8 cellular contexts compared by ENCODE assay signal in the genomic region with DNA sequence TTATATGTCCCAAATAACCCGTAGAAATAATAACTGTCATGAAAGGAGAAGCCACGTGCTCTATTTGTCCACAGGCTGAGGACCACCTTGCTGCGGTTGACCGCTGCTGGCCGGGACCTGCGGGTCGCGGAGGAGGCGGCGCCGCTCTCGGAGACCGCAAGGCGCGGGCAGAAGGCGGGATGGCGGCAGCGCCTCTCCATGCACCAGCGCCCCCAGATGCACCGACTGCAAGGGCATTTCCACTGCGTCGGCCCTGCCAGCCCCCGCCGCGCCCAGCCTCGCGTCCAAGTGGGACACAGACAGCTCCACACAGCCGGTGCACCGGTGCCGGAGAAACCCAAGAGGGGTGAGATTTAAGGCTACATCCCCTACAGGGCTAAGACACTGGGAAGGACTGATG. TPM values are rescaled to one million over a fixed set of nuclear protein-coding genes. Genes with fewer than 3 reads are reported as not detected.
DNase-seq lines count a peak whose midpoint lies in the region; ATAC-seq and TF ChIP-seq lines count a peak whose summit lies in the region.

No MANE protein-coding gene starts in this region.

- H3K9me2 ChIP-seq in hepatocyte (replicated peaks; ENCODE audit: insufficient read depth), result no peaks in the 10 kb centered on the region

- H3K36me3 ChIP-seq in hepatocyte (replicated peaks; ENCODE audit: insufficient read depth, low read depth), result no peaks in the 10 kb centered on the region
- H3K36me3 ChIP-seq in spleen, result no peaks in the 10 kb centered on the region

- 4% methylated on average over 30 of the region's 30 CpGs for WGBS in hepatocyte (ENCODE audit: low lambda C conversion rate, missing lambda C conversion rate)
- WGBS in spleen, 5 donors, result 2 to 4% (median 2%) methylated on average over 18 to 30 of the region's 30 CpGs

- intact Hi-C loops in spleen (cut with DNase I; ENCODE audit: low total_unique reads), result no loop called here

- DNase-seq in COLO668 (lab: John Stamatoyannopoulos, UW; ENCODE audit: unreplicated experiment), result peak; percentile 21
- peak; percentile 17 for DNase-seq in NCI-H1105 treated with DMSO at 0.1 percent for 48 hours (lab: John Stamatoyannopoulos, UW)
- DNase-seq in activated gamma-delta T cell treated with Interleukin-2 at 50 U/mL for 16 hours, result peak; percentile 13
- DNase-seq in hepatocyte (ENCODE audit: low spot score), result peak; percentile 37
- DNase-seq in spleen, result peak; percentile 83
- no peak for DNase-seq in NCI-H2107 (lab: John Stamatoyannopoulos, UW)

- H3K27ac ChIP-seq in hepatocyte (no peak overlapping the region), spleen (no peak overlapping the region)

- peak overlapping the region; percentile 16 for H3K4me3 ChIP-seq in hepatocyte
- peak overlapping the region in 7 of 8 donors; percentile 11 to 65 (median 21) for H3K4me3 ChIP-seq in spleen

- H3K27me3 ChIP-seq in hepatocyte (no peaks in the 10 kb centered on the region), spleen (replicated peaks in 1 of 7) (peaks cover 0 to 19% (median 2%) of the 10 kb centered on the region in 7 donors)

- H3K4me2 ChIP-seq in hepatocyte, result peak overlapping the region; percentile 91

- no peaks in the 10 kb centered on the region for H3K9me3 ChIP-seq in hepatocyte (ENCODE audit: low read depth)
- no peaks in the 10 kb centered on the region for H3K9me3 ChIP-seq in spleen

- no peak for TF ChIP-seq POLR2A in spleen (IDR thresholded peaks at IDR 0.05)

- TF ChIP-seq CTCF in hepatocyte (IDR thresholded peaks at IDR 0.05; ENCODE audit: poor library complexity) (no peak), spleen (IDR thresholded peaks at IDR 0.05 in 8 of 11, conservative IDR thresholded peaks at IDR 0.05 in 3 of 11) (peak in 1 of 11 experiments; percentile 6)

- H3K4me1 ChIP-seq in hepatocyte (ENCODE audit: insufficient read depth), result no peaks in the 10 kb centered on the region
- H3K4me1 ChIP-seq in spleen, result peaks cover 4 to 18% (median 10%) of the 10 kb centered on the region in 6 donors

- H2AFZ ChIP-seq in hepatocyte, result peak overlapping the region; percentile 71

- H4K20me1 ChIP-seq in hepatocyte (ENCODE audit: insufficient read depth, poor library complexity, severe bottlenecking), result no peaks in the 10 kb centered on the region

- no peaks in the 10 kb centered on the region for H3K79me2 ChIP-seq in hepatocyte

- ATAC-seq in GM21515 (IDR thresholded peaks at IDR 0.05; ENCODE audit: unreplicated experiment), result no peak
- ATAC-seq in HG03175 (IDR thresholded peaks at IDR 0.05; ENCODE audit: unreplicated experiment), result no peak

RNA-seq across cellular contexts. Expression of gene RPGRIP1, which starts 21.0 kb away (rescaled TPM):
- total RNA-seq in hepatocyte, result 0.07 TPM in 1 of 2 replicates, not detected in the other
- polyA plus RNA-seq in hepatocyte, result not detected in 2 replicates
- 1 to 10 TPM in 3 of 7 donors, under 1 TPM in 4; 0.33 to 4.0 (median 0.87) TPM for total RNA-seq in spleen
- polyA plus RNA-seq in spleen, result 1 to 10 TPM in 1 of 3 donors, under 1 TPM in 2; 0.46 to 1.3 (median 0.61) TPM

RNA-seq across cellular contexts. Expression of gene HNRNPC, which starts 31.6 kb away (rescaled TPM):
- 740 and 800 TPM in 2 replicates for total RNA-seq in hepatocyte
- 513 and 521 TPM in 2 replicates for polyA plus RNA-seq in hepatocyte
- total RNA-seq in spleen, result 100 to 1,000 TPM; 374 to 648 (median 506) TPM
- polyA plus RNA-seq in spleen, result 100 to 1,000 TPM; 497 to 824 (median 677) TPM
